3 cellular contexts compared by ENCODE assay signal in the genomic region with DNA sequence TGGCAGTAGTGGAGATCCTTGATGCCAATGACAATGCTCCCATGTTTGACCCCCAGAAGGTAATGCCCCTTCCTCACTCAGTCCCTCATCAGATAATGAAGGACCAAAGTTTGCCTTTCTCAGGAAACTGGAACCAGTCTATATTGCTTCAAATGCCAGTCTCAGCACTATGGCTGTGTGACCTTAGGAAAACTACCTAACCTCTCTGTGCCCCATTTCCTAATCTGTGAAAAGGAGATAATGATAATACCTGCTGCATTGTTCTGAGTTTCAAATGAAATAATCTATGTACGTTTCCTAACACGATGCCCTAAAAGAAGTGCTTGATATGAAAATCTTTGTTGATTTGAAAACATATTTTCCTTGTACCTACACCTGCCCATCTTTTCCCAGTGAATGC.
TF ChIP-seq lines count a peak whose summit lies in the region.

No MANE protein-coding gene starts in this region.

TF ChIP-seq in A549, 52 proteins besides CTCF, POLR2A, EP300 and RAD21:
- TF ChIP-seq KDM5A (IDR thresholded peaks at IDR 0.05), result no peak
- no peak for TF ChIP-seq RARB (CRISPR knock-in tag; IDR thresholded peaks at IDR 0.05)
- peak; percentile 28 for TF ChIP-seq ZFP36 (IDR thresholded peaks at IDR 0.05; ENCODE audit: borderline replicate concordance, partially characterized antibody)

TF ChIP-seq in WTC11, 78 proteins besides CTCF, POLR2A, EP300 and RAD21:
- TF ChIP-seq SMAD4 (CRISPR knock-in tag; IDR thresholded peaks at IDR 0.05) (no peak), ZNF232 (CRISPR knock-in tag; IDR thresholded peaks at IDR 0.05) (no peak), PRRX2 (CRISPR knock-in tag; IDR thresholded peaks at IDR 0.05) (no peak), SMAD3 (CRISPR knock-in tag; IDR thresholded peaks at IDR 0.05; ENCODE audit: borderline replicate concordance) (no peak), CREM (CRISPR knock-in tag; IDR thresholded peaks at IDR 0.05) (no peak), ELF4 (CRISPR knock-in tag; IDR thresholded peaks at IDR 0.05; ENCODE audit: low read depth) (no peak), OVOL2 (CRISPR knock-in tag; IDR thresholded peaks at IDR 0.05; ENCODE audit: borderline replicate concordance) (no peak), NFATC4 (CRISPR knock-in tag; IDR thresholded peaks at IDR 0.05) (no peak), GRHL2 (CRISPR knock-in tag; IDR thresholded peaks at IDR 0.05; ENCODE audit: insufficient replicate concordance, severe bottlenecking) (no peak), ZNF396 (CRISPR knock-in tag; IDR thresholded peaks at IDR 0.05; ENCODE audit: borderline replicate concordance) (no peak), SOX15 (CRISPR knock-in tag; IDR thresholded peaks at IDR 0.05) (no peak), E2F1 (CRISPR knock-in tag; IDR thresholded peaks at IDR 0.05) (no peak), USF2 (CRISPR knock-in tag; IDR thresholded peaks at IDR 0.05) (no peak), ZNF317 (CRISPR knock-in tag; IDR thresholded peaks at IDR 0.05; ENCODE audit: borderline replicate concordance, low read depth) (no peak)
- TF ChIP-seq, protein P1, sequence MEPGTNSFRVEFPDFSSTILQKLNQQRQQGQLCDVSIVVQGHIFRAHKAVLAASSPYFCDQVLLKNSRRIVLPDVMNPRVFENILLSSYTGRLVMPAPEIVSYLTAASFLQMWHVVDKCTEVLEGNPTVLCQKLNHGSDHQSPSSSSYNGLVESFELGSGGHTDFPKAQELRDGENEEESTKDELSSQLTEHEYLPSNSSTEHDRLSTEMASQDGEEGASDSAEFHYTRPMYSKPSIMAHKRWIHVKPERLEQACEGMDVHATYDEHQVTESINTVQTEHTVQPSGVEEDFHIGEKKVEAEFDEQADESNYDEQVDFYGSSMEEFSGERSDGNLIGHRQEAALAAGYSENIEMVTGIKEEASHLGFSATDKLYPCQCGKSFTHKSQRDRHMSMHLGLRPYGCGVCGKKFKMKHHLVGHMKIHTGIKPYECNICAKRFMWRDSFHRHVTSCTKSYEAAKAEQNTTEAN (CRISPR knock-in tag; IDR thresholded peaks at IDR 0.05), result no peak
- TF ChIP-seq, protein P2, sequence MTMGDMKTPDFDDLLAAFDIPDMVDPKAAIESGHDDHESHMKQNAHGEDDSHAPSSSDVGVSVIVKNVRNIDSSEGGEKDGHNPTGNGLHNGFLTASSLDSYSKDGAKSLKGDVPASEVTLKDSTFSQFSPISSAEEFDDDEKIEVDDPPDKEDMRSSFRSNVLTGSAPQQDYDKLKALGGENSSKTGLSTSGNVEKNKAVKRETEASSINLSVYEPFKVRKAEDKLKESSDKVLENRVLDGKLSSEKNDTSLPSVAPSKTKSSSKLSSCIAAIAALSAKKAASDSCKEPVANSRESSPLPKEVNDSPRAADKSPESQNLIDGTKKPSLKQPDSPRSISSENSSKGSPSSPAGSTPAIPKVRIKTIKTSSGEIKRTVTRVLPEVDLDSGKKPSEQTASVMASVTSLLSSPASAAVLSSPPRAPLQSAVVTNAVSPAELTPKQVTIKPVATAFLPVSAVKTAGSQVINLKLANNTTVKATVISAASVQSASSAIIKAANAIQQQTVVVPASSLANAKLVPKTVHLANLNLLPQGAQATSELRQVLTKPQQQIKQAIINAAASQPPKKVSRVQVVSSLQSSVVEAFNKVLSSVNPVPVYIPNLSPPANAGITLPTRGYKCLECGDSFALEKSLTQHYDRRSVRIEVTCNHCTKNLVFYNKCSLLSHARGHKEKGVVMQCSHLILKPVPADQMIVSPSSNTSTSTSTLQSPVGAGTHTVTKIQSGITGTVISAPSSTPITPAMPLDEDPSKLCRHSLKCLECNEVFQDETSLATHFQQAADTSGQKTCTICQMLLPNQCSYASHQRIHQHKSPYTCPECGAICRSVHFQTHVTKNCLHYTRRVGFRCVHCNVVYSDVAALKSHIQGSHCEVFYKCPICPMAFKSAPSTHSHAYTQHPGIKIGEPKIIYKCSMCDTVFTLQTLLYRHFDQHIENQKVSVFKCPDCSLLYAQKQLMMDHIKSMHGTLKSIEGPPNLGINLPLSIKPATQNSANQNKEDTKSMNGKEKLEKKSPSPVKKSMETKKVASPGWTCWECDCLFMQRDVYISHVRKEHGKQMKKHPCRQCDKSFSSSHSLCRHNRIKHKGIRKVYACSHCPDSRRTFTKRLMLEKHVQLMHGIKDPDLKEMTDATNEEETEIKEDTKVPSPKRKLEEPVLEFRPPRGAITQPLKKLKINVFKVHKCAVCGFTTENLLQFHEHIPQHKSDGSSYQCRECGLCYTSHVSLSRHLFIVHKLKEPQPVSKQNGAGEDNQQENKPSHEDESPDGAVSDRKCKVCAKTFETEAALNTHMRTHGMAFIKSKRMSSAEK (CRISPR knock-in tag; IDR thresholded peaks at IDR 0.05; ENCODE audit: borderline replicate concordance), result no peak

TF ChIP-seq in H1, 55 proteins besides CTCF, POLR2A, EP300 and RAD21:
- TF ChIP-seq SRF (IDR thresholded peaks at IDR 0.05; ENCODE audit: low read depth, low read length) (no peak), KDM1A (IDR thresholded peaks at IDR 0.05; ENCODE audit: borderline replicate concordance, low read length) (peak; percentile 77; the same call in 1 of the 2 replicates)
TF ChIP-seq in H1: peak in this region for 1.
